Comparison of ENCODE assay signal across 16 cellular contexts in genomic region chr2:240429341-240429871, GRCh38. TPM values are rescaled to one million over a fixed set of nuclear protein-coding genes. Genes with fewer than 3 reads are reported as not detected.
DNase-seq lines count a peak whose midpoint lies in the region; ATAC-seq and TF ChIP-seq lines count a peak whose summit lies in the region.
"Had no signal": no experiment of that assay in that cellular context is flagged by ENCODE, and none has a peak within 500 bp of the region (broad histone marks: within the 10 kb centered on the region; RNA-seq: fewer than 3 reads in every experiment).

No MANE protein-coding gene starts in this region.

- intact Hi-C loops in cardiac septum (cut with DNase I) = no loop called here
- intact Hi-C loops in left cardiac atrium (cut with DNase I) = no loop called here
- intact Hi-C loops in upper lobe of right lung (cut with DNase I) = no loop called here

- H3K4me3 ChIP-seq in WERI-Rb-1 (ENCODE audit: low read depth, low read length) (no peak overlapping the region), upper lobe of right lung (no peak overlapping the region)
- H3K4me3 ChIP-seq: SK-N-MC had no signal

- DNase-seq in cardiac septum (ENCODE audit: low spot score) = peak; percentile 59
- DNase-seq in left cardiac atrium = no peak
- peak; percentile 2 for DNase-seq in WERI-Rb-1
- DNase-seq in mesenteric fat pad (ENCODE audit: low spot score) = peak; percentile 76
- peak; percentile 52 for DNase-seq in upper lobe of right lung
- DNase-seq in kidney tubule cell (ENCODE audit: low spot score) = no peak
- DNase-seq in activated CD4-positive, CD25-positive, alpha-beta regulatory T cell treated with anti-CD3 and anti-CD28 coated beads, Interleukin-2, amount 50 U/mL, for 72 hours = no peak
- DNase-seq: activated CD4-positive, alpha-beta T cell treated with anti-CD3 and anti-CD28 coated beads, Interleukin-2, amount 10 ng/mL, durations not matched to agents 7 days and 5 days; cerebellar nuclear complex; effector CD8-positive, alpha-beta T cell; IMR-90; NCI-H2081 treated with DMSO at 0.1 percent for 48 hours; NCI-H524 treated with DMSO at 0.1 percent for 48 hours; nucleus accumbens had no signal

- H3K9me3 ChIP-seq in WERI-Rb-1 (ENCODE audit: severe bottlenecking) (no peaks in the 10 kb centered on the region), upper lobe of right lung (no peaks in the 10 kb centered on the region)

- H3K36me3 ChIP-seq in WERI-Rb-1 (no peaks in the 10 kb centered on the region), upper lobe of right lung (no peaks in the 10 kb centered on the region)

- ATAC-seq in left cardiac atrium = no peak
- no peak for ATAC-seq in upper lobe of right lung
- ATAC-seq: CD8-positive, alpha-beta T cell had no signal

- H3K27me3 ChIP-seq in WERI-Rb-1 (ENCODE audit: insufficient read depth, low read depth, severe bottlenecking) (no peaks in the 10 kb centered on the region), upper lobe of right lung (no peaks in the 10 kb centered on the region)

- H3K27ac ChIP-seq in WERI-Rb-1 = no peak overlapping the region
- H3K27ac ChIP-seq in upper lobe of right lung = no peak overlapping the region
- H3K27ac ChIP-seq: SK-N-MC had no signal

- no peaks in the 10 kb centered on the region for H3K4me1 ChIP-seq in upper lobe of right lung

- TF ChIP-seq CTCF in WERI-Rb-1 (IDR thresholded peaks at IDR 0.05; ENCODE audit: low read depth, low read length) = no peak
- no peak for TF ChIP-seq CTCF in upper lobe of right lung (IDR thresholded peaks at IDR 0.05)

RNA-seq across cellular contexts. Expression of gene GPC1, which starts 6.1 kb away (rescaled TPM):
- total RNA-seq in cardiac septum = 291 TPM
- total RNA-seq in left cardiac atrium = 10 to 100 TPM; 74.6 to 78.4 TPM
- total RNA-seq in mesenteric fat pad = 82.5 TPM
- 24.8 TPM for total RNA-seq in upper lobe of right lung

Comparison
In these comparisons a context has a peak if more than half of its experiments do, and no peak if none do; other contexts are left out.
1. DNase-seq: peak in cardiac septum (single experiment), WERI-Rb-1 (single experiment), mesenteric fat pad (single experiment) and upper lobe of right lung (single experiment); none in left cardiac atrium (single experiment), kidney tubule cell (single experiment) and activated CD4-positive, CD25-positive, alpha-beta regulatory T cell treated with anti-CD3 and anti-CD28 coated beads, Interleukin-2, amount 50 U/mL, for 72 hours (single experiment).